Comparison of ENCODE assay signal across 8 cellular contexts in genomic region chr6:83215131-83216047, GRCh38. TPM values are rescaled to one million over a fixed set of nuclear protein-coding genes. Genes with fewer than 3 reads are reported as not detected.
A peak's percentile ranks its signal among the peaks of the same experiment; 100 is the strongest.
DNase-seq lines count a peak whose midpoint lies in the region; FAIRE-seq and TF ChIP-seq lines count a peak whose summit lies in the region.

No MANE protein-coding gene starts in this region.

- no peaks in the 10 kb centered on the region for H3K79me1 ChIP-seq in trophoblast cell (ENCODE audit: low read length)

- H2AFZ ChIP-seq in trophoblast cell (ENCODE audit: insufficient read depth, low read length, poor library complexity): no peak overlapping the region

- H3K14ac ChIP-seq in trophoblast cell (ENCODE audit: low read length): no peak overlapping the region

- no peaks in the 10 kb centered on the region for H3K4me1 ChIP-seq in trophoblast cell (ENCODE audit: control insufficient read depth in 1 of 2, insufficient read depth in 2 of 2, low read length in 2 of 2)

- H3K23ac ChIP-seq in trophoblast cell (ENCODE audit: low read length): no peak overlapping the region

- H2AK5ac ChIP-seq in trophoblast cell (ENCODE audit: low read length): no peak overlapping the region

- no peak overlapping the region for H3K18ac ChIP-seq in trophoblast cell (ENCODE audit: low read length)

- no peak overlapping the region for H3K4me2 ChIP-seq in trophoblast cell (ENCODE audit: low read length)

- no peak overlapping the region for H3K27ac ChIP-seq in trophoblast cell (ENCODE audit: low read depth, low read length)

- WGBS in trophoblast cell (ENCODE audit: extremely low coverage, insufficient coverage, insufficient read length): no CpG with 5 or more reads among the region's 7 CpGs

- no peak overlapping the region for H2BK120ac ChIP-seq in trophoblast cell (ENCODE audit: insufficient read depth, low read length, poor library complexity)

- no peak overlapping the region for H3K4ac ChIP-seq in trophoblast cell (ENCODE audit: low read depth, low read length)

- H4K91ac ChIP-seq in trophoblast cell (ENCODE audit: low read depth, low read length): no peak overlapping the region

- no peak overlapping the region for H4K8ac ChIP-seq in trophoblast cell (ENCODE audit: low read depth, low read length)

- no peak for TF ChIP-seq POLR2A in H54 (IDR thresholded peaks at IDR 0.05; ENCODE audit: low read depth, low read length)

- H3K27me3 ChIP-seq in trophoblast cell (ENCODE audit: insufficient read depth, low read length): no peaks in the 10 kb centered on the region

- no peak overlapping the region for H2BK12ac ChIP-seq in trophoblast cell (ENCODE audit: low read length)

- no peaks in the 10 kb centered on the region for H3K9me3 ChIP-seq in trophoblast cell (ENCODE audit: insufficient read depth, low read depth, low read length)

- H3K9ac ChIP-seq in trophoblast cell (ENCODE audit: low read length): no peak overlapping the region

- TF ChIP-seq CTCF in GM12801 (IDR thresholded peaks at IDR 0.05; ENCODE audit: extremely low read depth, insufficient read length) (peak; percentile 65), LNCAP (IDR thresholded peaks at IDR 0.05) (peak; percentile 75)

- H3K36me3 ChIP-seq in trophoblast cell (ENCODE audit: control insufficient read depth in 1 of 2, insufficient read depth in 2 of 2, low read length in 2 of 2): no peaks in the 10 kb centered on the region

- H2BK5ac ChIP-seq in trophoblast cell (ENCODE audit: low read depth, low read length, poor library complexity): no peak overlapping the region

- peak; percentile 98 for FAIRE-seq in H54 (lab: Jason Lieb, UNC)
- FAIRE-seq in RCC 7860 (lab: Jason Lieb, UNC): no peak

- H3K79me2 ChIP-seq in trophoblast cell (ENCODE audit: control insufficient read depth, insufficient read depth, low read length, poor library complexity): no peaks in the 10 kb centered on the region

- H3K4me3 ChIP-seq in trophoblast cell (ENCODE audit: low read depth, low read length): no peak overlapping the region

- no peak overlapping the region for H4K12ac ChIP-seq in trophoblast cell (ENCODE audit: low read depth, low read length)

- no peak for DNase-seq in H54 (ENCODE audit: insufficient read length, low spot score)
- peak; percentile 33 for DNase-seq in RCC 7860 (ENCODE audit: low spot score)
- peak; percentile 14 for DNase-seq in activated T-helper 9 cell treated with anti-CD3 and anti-CD28 coated beads, Interleukin-2, amount 50 U/mL, for 16 hours (ENCODE audit: low read depth)
- peak; percentile 30 for DNase-seq in germinal center (ENCODE audit: low spot score)
- peak; percentile 50 to 76 for DNase-seq in trophoblast cell
- DNase-seq in GOT3 (lab: John Stamatoyannopoulos, UW): no peak

RNA-seq across cellular contexts. Expression of gene RWDD2A, which starts 22.2 kb away (rescaled TPM):
- polyA plus RNA-seq in trophoblast cell (2013): 4.5 and 4.7 TPM in 2 replicates

RNA-seq across cellular contexts. Expression of gene PGM3, which starts 22.3 kb away (rescaled TPM):
- polyA plus RNA-seq in trophoblast cell (2013): 77.9 and 79.8 TPM in 2 replicates

Comparison
In these comparisons a context has a peak if more than half of its experiments do, and no peak if none do; other contexts are left out.
1. DNase-seq: peak in RCC 7860 (single experiment), activated T-helper 9 cell treated with anti-CD3 and anti-CD28 coated beads, Interleukin-2, amount 50 U/mL, for 16 hours (single experiment), germinal center (single experiment) and trophoblast cell (2 of 2); none in H54 (single experiment) and GOT3 (single experiment).